In the genomic region with DNA sequence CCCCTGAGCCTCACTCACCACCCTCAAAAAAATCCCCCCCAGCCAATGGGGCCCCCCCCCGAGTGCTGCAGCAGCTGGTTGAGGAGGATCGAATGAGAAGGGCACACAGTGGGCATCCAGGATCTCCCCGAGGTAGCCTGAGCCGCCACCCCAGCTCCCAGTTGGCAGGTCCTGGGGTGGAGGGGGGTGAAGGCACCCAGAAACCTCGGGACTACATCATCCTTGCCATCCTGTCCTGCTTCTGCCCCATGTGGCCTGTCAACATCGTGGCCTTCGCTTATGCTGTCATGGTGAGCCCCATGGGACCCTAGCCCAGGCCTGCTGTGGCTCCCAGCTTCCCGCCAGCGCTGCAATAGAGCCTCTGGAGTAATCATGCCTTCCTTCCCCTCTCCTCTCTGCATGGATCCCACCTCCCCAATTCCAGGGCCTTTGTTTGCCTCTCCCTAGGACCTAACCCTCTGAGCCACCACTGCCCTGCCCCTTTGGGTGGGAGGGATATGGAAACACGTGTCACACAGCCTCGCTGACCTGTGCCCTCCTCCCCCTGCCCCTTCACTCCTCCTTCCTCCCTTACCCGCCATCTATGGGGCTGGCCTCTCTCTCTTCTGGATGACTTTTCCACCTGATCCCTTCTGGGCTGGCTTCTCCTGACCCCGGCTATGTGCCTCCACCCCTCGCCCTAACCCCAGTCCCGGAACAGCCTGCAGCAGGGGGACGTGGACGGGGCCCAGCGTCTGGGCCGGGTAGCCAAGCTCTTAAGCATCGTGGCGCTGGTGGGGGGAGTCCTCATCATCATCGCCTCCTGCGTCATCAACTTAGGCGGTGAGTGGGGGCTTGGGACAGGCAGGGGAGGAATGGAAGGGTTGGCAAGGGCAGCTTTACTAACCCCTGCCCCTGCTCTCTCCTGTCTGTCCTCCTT, we compare ENCODE assay signal across 10 cellular contexts. TPM values are rescaled to one million over a fixed set of nuclear protein-coding genes. Genes with fewer than 3 reads are reported as not detected.
DNase-seq lines count a peak whose midpoint lies in the region; ATAC-seq and TF ChIP-seq lines count a peak whose summit lies in the region.
"Had no signal": no experiment of that assay in that cellular context is flagged by ENCODE, and none has a peak within 500 bp of the region (broad histone marks: within the 10 kb centered on the region; RNA-seq: fewer than 3 reads in every experiment).

No MANE protein-coding gene starts in this region.

- peak overlapping the region; percentile 94 for H2AK5ac ChIP-seq in neuronal stem cell (ENCODE audit: low read depth, low read length)

- H3F3A ChIP-seq in PC-3 (ENCODE audit: low read length, unreplicated experiment): peaks cover 3% of the 10 kb centered on the region

- no peak overlapping the region for H3K14ac ChIP-seq in neuronal stem cell (ENCODE audit: low read length)

- TF ChIP-seq CTCF in PC-3 (conservative IDR thresholded peaks at IDR 0.05; ENCODE audit: low read depth, low read length) (no peak), CD14-positive monocyte (IDR thresholded peaks at IDR 0.05) (no peak)

- BruUV-seq in PC-3 (replicated peaks; lab: Mats Ljungman, UMichigan): no TSS peak

- no CpG with 5 or more reads among the region's 24 CpGs for WGBS in neuronal stem cell (ENCODE audit: extremely low coverage in 2 of 2, insufficient read length in 2 of 2, insufficient replicate concordance in 1 of 2), 2 donors

- H3K36me3 ChIP-seq in CD4-positive, alpha-beta memory T cell (ENCODE audit: insufficient read depth, low read length): peaks cover 5% of the 10 kb centered on the region
- H3K36me3 ChIP-seq in Karpas-422 (ENCODE audit: insufficient read depth, low read length): peaks cover 20% of the 10 kb centered on the region
- peaks cover 21 to 33% of the 10 kb centered on the region in 2 donors for H3K36me3 ChIP-seq in neuronal stem cell (replicated peaks in 1 of 2; ENCODE audit: control insufficient read depth in 2 of 2, insufficient read depth in 2 of 2, low read length in 2 of 2)
- no peaks in the 10 kb centered on the region; the same call in none of the 2 replicates for H3K36me3 ChIP-seq in PC-3 (ENCODE audit: low read depth, low read length)

- H3K4me2 ChIP-seq in Karpas-422 (ENCODE audit: low read depth, low read length, poor library complexity, severe bottlenecking): peak overlapping the region; percentile 100
- H3K4me2 ChIP-seq in neuronal stem cell (ENCODE audit: insufficient read depth, low read length, poor library complexity, severe bottlenecking): peak overlapping the region; percentile 96
- H3K4me2 ChIP-seq in PC-3 (ENCODE audit: low read length): no peak overlapping the region

- POLR2A ChIA-PET in CD4-positive, alpha-beta memory T cell (lab: Charles Lee; ENCODE audit: partially characterized antibody): interaction anchor here (1.0 to 24.0 kb wide), 5 partner anchors 8 to 658 kb away, joined by 3 to 522 read pairs (median 64); partner anchors contain the start of genes C16orf54, KIF22, MVP and PAGR1
- POLR2A ChIA-PET in PC-3 (lab: Charles Lee; ENCODE audit: unreplicated experiment): no interaction called here

- H3K18ac ChIP-seq in neuronal stem cell (ENCODE audit: low read length): peak overlapping the region; percentile 89

- no peaks in the 10 kb centered on the region for H3K9me3 ChIP-seq in CD4-positive, alpha-beta memory T cell (ENCODE audit: control insufficient read depth in 1 of 2, low read length in 2 of 2)
- H3K9me3 ChIP-seq in Karpas-422 (ENCODE audit: low read length) (no peaks in the 10 kb centered on the region), neuronal stem cell (replicated peaks in 1 of 2; ENCODE audit: control insufficient read depth in 2 of 2, insufficient read depth in 1 of 2, low read depth in 1 of 2, low read length in 2 of 2) (no peaks in the 10 kb centered on the region), PC-3 (ENCODE audit: low read length) (no peaks in the 10 kb centered on the region)

- peaks cover 0 to 2% of the 10 kb centered on the region in 2 donors for H3K27me3 Mint-ChIP-seq in CD4-positive, alpha-beta memory T cell
- no peaks in the 10 kb centered on the region for H3K27me3 Mint-ChIP-seq in effector memory CD8-positive, alpha-beta T cell
- H3K27me3 Mint-ChIP-seq in CD14-positive monocyte (ENCODE audit: low read depth in 3 of 3): peaks cover 21 to 32% (median 31%) of the 10 kb centered on the region in 3 donors

- H2BK15ac ChIP-seq in neuronal stem cell (ENCODE audit: low read length): peak overlapping the region; percentile 91

- H3K4me1 Mint-ChIP-seq in CD4-positive, alpha-beta memory T cell: peaks cover 31 to 83% (median 57%) of the 10 kb centered on the region in 4 donors
- H3K4me1 Mint-ChIP-seq in effector memory CD8-positive, alpha-beta T cell (ENCODE audit: low read depth in 2 of 2): peaks cover 57 to 63% of the 10 kb centered on the region in 2 donors
- peaks cover 65% of the 10 kb centered on the region for H3K4me1 Mint-ChIP-seq in CD14-positive monocyte

- peaks cover 0 to 2% (median 0%) of the 10 kb centered on the region in 8 donors for H3K9me3 Mint-ChIP-seq in CD4-positive, alpha-beta memory T cell
- H3K9me3 Mint-ChIP-seq in effector memory CD8-positive, alpha-beta T cell: no peaks in the 10 kb centered on the region
- H3K9me3 Mint-ChIP-seq in CD14-positive monocyte: peaks cover 0 to 8% (median 3%) of the 10 kb centered on the region in 7 donors

- H4K91ac ChIP-seq in neuronal stem cell (ENCODE audit: low read depth, low read length, poor library complexity): peak overlapping the region; percentile 45

- H3K4me1 ChIP-seq in CD4-positive, alpha-beta memory T cell (ENCODE audit: insufficient read depth, low read length): peaks cover 71% of the 10 kb centered on the region
- H3K4me1 ChIP-seq in Karpas-422 (ENCODE audit: low read length) (peaks cover 80% of the 10 kb centered on the region), neuronal stem cell (ENCODE audit: control insufficient read depth in 2 of 2, insufficient read depth in 1 of 2, low read depth in 1 of 2, low read length in 2 of 2) (peaks cover 43 to 51% of the 10 kb centered on the region in 2 donors), PC-3 (ENCODE audit: insufficient read depth, low read length) (peaks cover 44% of the 10 kb centered on the region)

- no peak overlapping the region for H3K4me3 ChIP-seq in CD4-positive, alpha-beta memory T cell (ENCODE audit: low read length in 2 of 2)
- H3K4me3 ChIP-seq in Karpas-422 (ENCODE audit: low read length) (peak overlapping the region; percentile 83; the same call in 1 of the 2 replicates), neuronal stem cell (ENCODE audit: low read length in 2 of 2) (peak overlapping the region; percentile 71 to 76), PC-3 (ENCODE audit: low read length) (no peak overlapping the region)
- H3K4me3 ChIP-seq: GM23248 had no signal

- peak overlapping the region in 6 of 8 donors; percentile 17 to 99 (median 50) for H3K4me3 Mint-ChIP-seq in CD4-positive, alpha-beta memory T cell
- peak overlapping the region; percentile 91 to 93 for H3K4me3 Mint-ChIP-seq in effector memory CD8-positive, alpha-beta T cell
- peak overlapping the region in 1 of 2 donors; percentile 95 for H3K4me3 Mint-ChIP-seq in CD14-positive monocyte

- H3K36me3 Mint-ChIP-seq in CD4-positive, alpha-beta memory T cell: peaks cover 6 to 27% of the 10 kb centered on the region in 2 donors
- peaks cover 68% of the 10 kb centered on the region for H3K36me3 Mint-ChIP-seq in effector memory CD8-positive, alpha-beta T cell (ENCODE audit: insufficient read depth)
- H3K36me3 Mint-ChIP-seq in CD14-positive monocyte: peaks cover 27 to 32% of the 10 kb centered on the region in 2 donors

- no peak for DNase-seq in CD4-positive, alpha-beta memory T cell
- DNase-seq in Karpas-422 (no peak), neuronal stem cell (ENCODE audit: low spot score) (no peak), PC-3 (no peak), CD14-positive monocyte (ENCODE audit: low spot score) (no peak)
- DNase-seq in effector memory CD8-positive, alpha-beta T cell: no peak
- no peak for DNase-seq in stimulated activated CD4-positive, alpha-beta T cell treated with anti-CD3 and anti-CD28 coated beads, Interleukin-4, amount 100 ng/mL, for 4 hours
- DNase-seq: EL, GM23248 had no signal

- intact Hi-C loops in CD4-positive, alpha-beta memory T cell (cut with micrococcal nuclease): loop anchor here (10.0 kb wide), 1 partner anchor 181 kb away; the partner anchor contains the start of genes HIRIP3 and INO80E
- intact Hi-C loops in PC-3 (cut with micrococcal nuclease): no loop called here
- intact Hi-C loops in CD14-positive monocyte (cut with micrococcal nuclease): loop anchor here in 1 of 2 donors (10.0 kb wide), 1 partner anchor 181 kb away; the partner anchor contains the start of genes HIRIP3 and INO80E

- CTCF ChIA-PET in CD4-positive, alpha-beta memory T cell (lab: Charles Lee; ENCODE audit: partially characterized antibody): interaction anchor here (1.1 to 2.5 kb wide), 4 partner anchors 10 to 113 kb away, joined by 3 to 16 read pairs (median 4); partner anchors contain the start of gene KIF22
- CTCF ChIA-PET in PC-3 (lab: Charles Lee): no interaction called here

- peak overlapping the region; percentile 34 for H3K23ac ChIP-seq in neuronal stem cell (ENCODE audit: low read depth, low read length, poor library complexity)

- peak overlapping the region; percentile 6 to 94 (median 72) for H3K27ac Mint-ChIP-seq in CD4-positive, alpha-beta memory T cell
- H3K27ac Mint-ChIP-seq in effector memory CD8-positive, alpha-beta T cell: peak overlapping the region in 1 of 2 donors; percentile 67
- H3K27ac Mint-ChIP-seq in CD14-positive monocyte: peak overlapping the region in 1 of 7 donors; percentile 66

- peak overlapping the region; percentile 97 for H2BK5ac ChIP-seq in neuronal stem cell (ENCODE audit: low read length)

- no peak overlapping the region for H3K4ac ChIP-seq in neuronal stem cell (ENCODE audit: low read length)

- no peak overlapping the region for H3K27ac ChIP-seq in CD4-positive, alpha-beta memory T cell (ENCODE audit: low read depth, low read length)
- H3K27ac ChIP-seq in Karpas-422 (ENCODE audit: low read length): peak overlapping the region; percentile 89
- H3K27ac ChIP-seq in neuronal stem cell (replicated peaks; ENCODE audit: low read length): peak overlapping the region; percentile 68
- H3K27ac ChIP-seq in PC-3 (ENCODE audit: low read length): no peak overlapping the region
- H3K27ac ChIP-seq: GM23248 had no signal

- peak overlapping the region; percentile 61 for H2BK12ac ChIP-seq in neuronal stem cell (ENCODE audit: low read length)

- H3K27me3 ChIP-seq in CD4-positive, alpha-beta memory T cell (ENCODE audit: insufficient read depth, low read length): no peaks in the 10 kb centered on the region
- H3K27me3 ChIP-seq in Karpas-422 (ENCODE audit: low read length): no peaks in the 10 kb centered on the region
- H3K27me3 ChIP-seq in neuronal stem cell (ENCODE audit: control insufficient read depth in 3 of 3, insufficient read depth in 3 of 3, low read depth in 1 of 3, low read length in 3 of 3): no peaks in the 10 kb centered on the region
- H3K27me3 ChIP-seq in PC-3 (ENCODE audit: low read length): no peaks in the 10 kb centered on the region

- no peaks in the 10 kb centered on the region for H3K9me2 ChIP-seq in Karpas-422 (replicated peaks; ENCODE audit: insufficient read depth, low read length)
- H3K9me2 ChIP-seq in PC-3 (replicated peaks; ENCODE audit: low read length): no peaks in the 10 kb centered on the region

- H4K8ac ChIP-seq in neuronal stem cell (ENCODE audit: low read depth, low read length): no peak overlapping the region

- ATAC-seq in effector memory CD8-positive, alpha-beta T cell (replicated peaks): no peak
- no peak for ATAC-seq in esophagus mucosa
- no peak for ATAC-seq in PC-3

- H4K20me1 ChIP-seq in Karpas-422 (ENCODE audit: insufficient read depth, low read depth, low read length): peaks cover 11% of the 10 kb centered on the region
- no peaks in the 10 kb centered on the region for H4K20me1 ChIP-seq in PC-3 (ENCODE audit: low read length)

- H2BK120ac ChIP-seq in neuronal stem cell (ENCODE audit: low read depth, low read length): peak overlapping the region; percentile 66

- peaks cover 23% of the 10 kb centered on the region for H3K79me1 ChIP-seq in neuronal stem cell (ENCODE audit: low read depth, low read length)

- no peak overlapping the region for H2AFZ ChIP-seq in Karpas-422 (ENCODE audit: low read length)
- no peak overlapping the region for H2AFZ ChIP-seq in neuronal stem cell (ENCODE audit: low read length)
- H2AFZ ChIP-seq in PC-3 (ENCODE audit: low read length): no peak overlapping the region

- H3K9ac ChIP-seq in Karpas-422 (ENCODE audit: low read length) (peak overlapping the region; percentile 87), neuronal stem cell (ENCODE audit: low read depth, low read length, poor library complexity) (peak overlapping the region; percentile 82), PC-3 (ENCODE audit: low read length) (no peak overlapping the region)
- H3K9ac ChIP-seq: GM23248 had no signal

- H3K79me2 ChIP-seq in Karpas-422 (ENCODE audit: low read length): peaks cover 15% of the 10 kb centered on the region
- H3K79me2 ChIP-seq in PC-3 (ENCODE audit: low read length): peaks cover 40% of the 10 kb centered on the region

RNA-seq across cellular contexts. Expression of gene PRRT2, which starts 1.9 kb away (rescaled TPM):
- total RNA-seq in CD4-positive, alpha-beta memory T cell: 1 to 10 TPM; 6.3 to 6.9 TPM
- under 1 TPM; 0.20 to 0.37 TPM for polyA plus RNA-seq in CD4-positive, alpha-beta memory T cell
- total RNA-seq in Karpas-422 (2014; rRNA removed; shearing (Covaris generic); ENCODE audit: low replicate concordance): 0.87 and 3.5 TPM in 2 replicates
- polyA plus RNA-seq in neuronal stem cell (2013, experiment 1 of 2): 75.9 TPM
- 71.0 TPM for polyA plus RNA-seq in neuronal stem cell (2013, experiment 2 of 2)
- total RNA-seq in esophagus mucosa (not detected), PC-3 (2014; rRNA removed) (0.35 and 0.40 TPM in 2 replicates)
- polyA plus RNA-seq in CD14-positive monocyte: not detected

RNA-seq across cellular contexts. Expression of gene PAGR1, which starts 2.0 kb away (rescaled TPM):
- 10 to 100 TPM; 43.7 to 44.9 TPM for total RNA-seq in CD4-positive, alpha-beta memory T cell
- polyA plus RNA-seq in CD4-positive, alpha-beta memory T cell: 10 to 100 TPM; 46.0 to 51.1 TPM
- 25.4 and 69.2 TPM in 2 replicates for total RNA-seq in Karpas-422 (2014; rRNA removed; shearing (Covaris generic); ENCODE audit: low replicate concordance)
- 63.6 TPM for polyA plus RNA-seq in neuronal stem cell (2013, experiment 1 of 2)
- polyA plus RNA-seq in neuronal stem cell (2013, experiment 2 of 2): 61.9 TPM
- total RNA-seq in esophagus mucosa: 13.4 TPM
- total RNA-seq in PC-3 (2014; rRNA removed): 53.8 and 76.7 TPM in 2 replicates
- 10 to 100 TPM; 36.3 to 43.4 TPM for polyA plus RNA-seq in CD14-positive monocyte

RNA-seq across cellular contexts. Expression of gene MVP, which starts 6.4 kb away (rescaled TPM):
- total RNA-seq in CD4-positive, alpha-beta memory T cell: 100 to 1,000 TPM; 145 to 146 TPM
- polyA plus RNA-seq in CD4-positive, alpha-beta memory T cell: 100 to 1,000 TPM; 172 to 187 TPM
- total RNA-seq in Karpas-422 (2014; rRNA removed; shearing (Covaris generic); ENCODE audit: low replicate concordance): 7.8 and 25.7 TPM in 2 replicates
- polyA plus RNA-seq in neuronal stem cell (2013, experiment 1 of 2): 6.3 TPM
- 5.6 TPM for polyA plus RNA-seq in neuronal stem cell (2013, experiment 2 of 2)
- total RNA-seq in esophagus mucosa (67.9 TPM), PC-3 (2014; rRNA removed) (27.3 and 36.1 TPM in 2 replicates)
- 100 to 1,000 TPM; 146 to 185 TPM for polyA plus RNA-seq in CD14-positive monocyte

RNA-seq across cellular contexts. Expression of gene MAZ, which starts 7.6 kb away (rescaled TPM):
- total RNA-seq in CD4-positive, alpha-beta memory T cell: 100 to 1,000 TPM; 258 to 264 TPM
- 10 to 100 TPM; 40.3 to 69.1 TPM for polyA plus RNA-seq in CD4-positive, alpha-beta memory T cell
- total RNA-seq in Karpas-422 (2014; rRNA removed; shearing (Covaris generic); ENCODE audit: low replicate concordance): 118 and 320 TPM in 2 replicates
- 202 TPM for polyA plus RNA-seq in neuronal stem cell (2013, experiment 1 of 2)
- 199 TPM for polyA plus RNA-seq in neuronal stem cell (2013, experiment 2 of 2)
- total RNA-seq in esophagus mucosa (169 TPM), PC-3 (2014; rRNA removed) (279 and 358 TPM in 2 replicates)
- 10 to 100 TPM; 14.2 to 18.8 TPM for polyA plus RNA-seq in CD14-positive monocyte

RNA-seq across cellular contexts. Expression of gene KIF22, which starts 23.4 kb away (rescaled TPM):
- total RNA-seq in CD4-positive, alpha-beta memory T cell: 10 to 100 TPM; 89.4 to 98.6 TPM
- 10 to 100 TPM; 35.7 to 54.2 TPM for polyA plus RNA-seq in CD4-positive, alpha-beta memory T cell
- 75.4 and 105 TPM in 2 replicates for total RNA-seq in Karpas-422 (2014; rRNA removed; shearing (Covaris generic); ENCODE audit: low replicate concordance)
- polyA plus RNA-seq in neuronal stem cell (2013, experiment 1 of 2): 110 TPM
- 109 TPM for polyA plus RNA-seq in neuronal stem cell (2013, experiment 2 of 2)
- total RNA-seq in esophagus mucosa (28.7 TPM), PC-3 (2014; rRNA removed) (87.6 and 93.1 TPM in 2 replicates)
- polyA plus RNA-seq in CD14-positive monocyte: 10 to 100 TPM; 22.0 to 28.9 TPM

Comparison
In these comparisons a context has a peak if more than half of its experiments do, and no peak if none do; other contexts are left out.
1. H3K27ac ChIP-seq: peak in Karpas-422 (single experiment) and neuronal stem cell (single experiment); none in CD4-positive, alpha-beta memory T cell (single experiment) and PC-3 (single experiment).
2. H3K4me3 ChIP-seq: peak in Karpas-422 (single experiment) and neuronal stem cell (2 of 2); none in CD4-positive, alpha-beta memory T cell (0 of 2) and PC-3 (single experiment).